In genomic region chr14:30272848-30273563, GRCh38 we compare ENCODE assay signal across 26 cellular contexts.
DNase-seq lines count a peak whose midpoint lies in the region; ATAC-seq, FAIRE-seq and TF ChIP-seq lines count a peak whose summit lies in the region.
"Had no signal": no experiment of that assay in that cellular context is flagged by ENCODE, and none has a peak within 500 bp of the region (broad histone marks: within the 10 kb centered on the region; RNA-seq: fewer than 3 reads in every experiment).

No MANE protein-coding gene starts in this region.

- TF ChIP-seq EP300 in HepG2 (IDR thresholded peaks at IDR 0.05; ENCODE audit: low read depth in 2 of 2, low read length in 2 of 2) (no peak), HepG2 (CRISPR knock-in tag; IDR thresholded peaks at IDR 0.05; ENCODE audit: borderline replicate concordance) (no peak)

- H3K36me3 ChIP-seq in HepG2 (replicated peaks in 1 of 2; ENCODE audit: control insufficient read depth in 1 of 2, insufficient read depth in 2 of 2, low read length in 2 of 2): no peaks in the 10 kb centered on the region
- H3K36me3 ChIP-seq in right lobe of liver: no peaks in the 10 kb centered on the region
- no peaks in the 10 kb centered on the region for H3K36me3 ChIP-seq in fibroblast of lung (ENCODE audit: control insufficient read depth, insufficient read depth, low read length)
- H3K36me3 ChIP-seq in testis (ENCODE audit: low read depth, missing control alignments): no peaks in the 10 kb centered on the region
- H3K36me3 ChIP-seq: HAP-1, neutrophil, vagina had no signal

- intact Hi-C loops in HepG2 (cut with micrococcal nuclease; ENCODE audit: unreplicated experiment) (no loop called here), right lobe of liver (cut with DNase I) (no loop called here), testis (cut with DNase I; ENCODE audit: low total_unique reads) (no loop called here)

- CTCF ChIA-PET in HepG2 (lab: Yijun Ruan, JAX; ENCODE audit: low intra/inter-chr PET ratio, low total read pairs): no interaction called here

- no peak for FAIRE-seq in HepG2 (lab: Jason Lieb, UNC)
- FAIRE-seq: astrocyte had no signal

- H3K27me3 ChIP-seq in HepG2 (ENCODE audit: control insufficient read depth in 1 of 2, insufficient read depth in 2 of 2, low read length in 2 of 2): peaks cover 0 to 4% of the 10 kb centered on the region in 2 experiments; a peak in 1 of 5 replicates
- H3K27me3 ChIP-seq in right lobe of liver: no peaks in the 10 kb centered on the region
- H3K27me3 ChIP-seq in fibroblast of lung (ENCODE audit: control insufficient read depth, insufficient read depth, low read length): no peaks in the 10 kb centered on the region
- no peaks in the 10 kb centered on the region for H3K27me3 ChIP-seq in testis
- H3K27me3 ChIP-seq: vagina had no signal

- H3K4me2 ChIP-seq in HepG2 (ENCODE audit: low read depth, low read length) (no peak overlapping the region), fibroblast of lung (ENCODE audit: extremely low read depth, insufficient read depth, low read length) (no peak overlapping the region)
- H3K4me2 ChIP-seq: KMS-11, smooth muscle cell had no signal

- POLR2A ChIA-PET in HepG2 (lab: Yijun Ruan, JAX): no interaction called here

- WGBS in HepG2 (ENCODE audit: low lambda C conversion rate): 22% methylated on average over 10 of the region's 10 CpGs
- WGBS in right lobe of liver (ENCODE audit: insufficient coverage, low coverage, low lambda C conversion rate, missing lambda C conversion rate): 66% methylated on average over 10 of the region's 10 CpGs
- WGBS in testis, 2 donors: 55 to 57% methylated on average over 10 of the region's 10 CpGs

- no peaks in the 10 kb centered on the region for H3K4me1 ChIP-seq in HepG2 (ENCODE audit: insufficient read depth, low read length)
- H3K4me1 ChIP-seq in right lobe of liver: peaks cover 0 to 4% (median 0%) of the 10 kb centered on the region in 4 donors
- H3K4me1 ChIP-seq in fibroblast of lung (ENCODE audit: control insufficient read depth, extremely low read depth, insufficient read depth, low read length): no peaks in the 10 kb centered on the region
- H3K4me1 ChIP-seq in testis: peaks cover 4% of the 10 kb centered on the region
- H3K4me1 ChIP-seq: HAP-1, psoas muscle, vagina had no signal

- H3K27ac ChIP-seq in HepG2 (ENCODE audit: extremely low read length, insufficient read depth, low read length): no peak overlapping the region
- no peak overlapping the region for H3K27ac ChIP-seq in right lobe of liver
- H3K27ac ChIP-seq in fibroblast of lung (ENCODE audit: insufficient read depth, low read length): no peak overlapping the region
- peak overlapping the region; percentile 28 to 45 for H3K27ac ChIP-seq in testis
- H3K27ac ChIP-seq: C4-2B, KMS-11, neutrophil, psoas muscle, SK-N-MC, vagina had no signal

- ATAC-seq in HepG2: no peak
- ATAC-seq in right lobe of liver: no peak
- no peak for ATAC-seq in GM19452 (IDR thresholded peaks at IDR 0.05; ENCODE audit: unreplicated experiment)
- no peak for ATAC-seq in GM18498 (IDR thresholded peaks at IDR 0.05; ENCODE audit: unreplicated experiment)
- ATAC-seq: psoas muscle; stimulated activated memory B cell treated with anti-CD40 and anti-IgM and Interleukin-4, amounts not matched to agents 10 μg/mL and 1 μg/mL and 100 μg/mL, for 72 hours had no signal

- DNase-seq in HepG2 (ENCODE audit: low spot score) (no peak), right lobe of liver (no peak), NCI-H69 (lab: John Stamatoyannopoulos, UW) (peak; percentile 98), fibroblast of lung (ENCODE audit: low read depth in 2 of 2) (no peak), testis (peak; percentile 33), NCI-H510A treated with DMSO at 0.1 percent for 48 hours (lab: John Stamatoyannopoulos, UW) (no peak)
- DNase-seq: ACHN; activated CD4-positive, alpha-beta T cell treated with anti-CD3 and anti-CD28 coated beads, Interleukin-2, amount 50 U/mL, for 4 hours; activated CD8-positive, alpha-beta memory T cell treated with anti-CD3 and anti-CD28 coated beads, Interleukin-2, amount 50 U/mL, for 48 hours; activated naive CD8-positive, alpha-beta T cell treated with anti-CD3 and anti-CD28 coated beads for 36 hours; effector CD4-positive, alpha-beta T cell; foreskin melanocyte; NCI-H2171; psoas muscle; T-helper 2 cell had no signal

- H3K79me2 ChIP-seq in HepG2 (ENCODE audit: insufficient read depth, low read length): no peaks in the 10 kb centered on the region
- H3K79me2 ChIP-seq in fibroblast of lung (ENCODE audit: control insufficient read depth, insufficient read depth, low read length): no peaks in the 10 kb centered on the region

- no peak for TF ChIP-seq RAD21 in HepG2 (CRISPR knock-in tag; IDR thresholded peaks at IDR 0.05)

- H2AFZ ChIP-seq in HepG2 (ENCODE audit: low read length) (no peak overlapping the region), fibroblast of lung (ENCODE audit: low read length) (peak overlapping the region; percentile 27)

- H3K9ac ChIP-seq in HepG2 (ENCODE audit: insufficient read depth, low read depth, low read length): no peak overlapping the region
- H3K9ac ChIP-seq in fibroblast of lung (ENCODE audit: insufficient read depth, low read length): no peak overlapping the region
- H3K9ac ChIP-seq: KMS-11 had no signal

- TF ChIP-seq CTCF in HepG2 (CRISPR knock-in tag; IDR thresholded peaks at IDR 0.05) (no peak), right lobe of liver (IDR thresholded peaks at IDR 0.05) (no peak), fibroblast of lung (conservative IDR thresholded peaks at IDR 0.05 in 1 of 2, IDR thresholded peaks at IDR 0.05 in 1 of 2; ENCODE audit: low read depth in 1 of 2, low read length in 2 of 2) (no peak), testis (IDR thresholded peaks at IDR 0.05) (no peak)

- TF ChIP-seq POLR2A in HepG2 (IDR thresholded peaks at IDR 0.05; ENCODE audit: insufficient read depth in 1 of 2, low read depth in 2 of 2, low read length in 2 of 2): no peak
- TF ChIP-seq POLR2A in right lobe of liver (IDR thresholded peaks at IDR 0.05): no peak
- no peak for TF ChIP-seq POLR2A in testis (IDR thresholded peaks at IDR 0.05)

- no peak overlapping the region for H3K4me3 ChIP-seq in HepG2 (replicated peaks in 1 of 3; ENCODE audit: insufficient read depth in 1 of 3, low read depth in 2 of 3, low read length in 3 of 3)
- H3K4me3 ChIP-seq in right lobe of liver: no peak overlapping the region
- no peak overlapping the region for H3K4me3 ChIP-seq in fibroblast of lung (replicated peaks in 1 of 4; ENCODE audit: control extremely low read depth in 1 of 4, insufficient read depth in 1 of 4, low read depth in 3 of 4, low read length in 4 of 4)
- no peak overlapping the region for H3K4me3 ChIP-seq in testis
- H3K4me3 ChIP-seq: HAP-1, psoas muscle, SK-N-MC, smooth muscle cell, vagina had no signal

- in situ Hi-C loops in HepG2 (cut with HindIII; ENCODE audit: extremely low pct_ligation_motif_present, low pct_unique_long_range_greater_than_20kb): loop anchor here (10.0 kb wide), 1 partner anchor 1518 kb away; no protein-coding TSS in a partner anchor

- H4K20me1 ChIP-seq in HepG2 (ENCODE audit: insufficient read depth, low read length): no peaks in the 10 kb centered on the region
- no peaks in the 10 kb centered on the region for H4K20me1 ChIP-seq in fibroblast of lung (ENCODE audit: control insufficient read depth, extremely low read depth, insufficient read depth, low read length)

- BruUV-seq in HepG2 (replicated peaks; lab: Mats Ljungman, UMichigan): no TSS peak

- no peaks in the 10 kb centered on the region for H3K9me3 ChIP-seq in HepG2 (ENCODE audit: low read length)
- H3K9me3 ChIP-seq in right lobe of liver: no peaks in the 10 kb centered on the region
- no peaks in the 10 kb centered on the region for H3K9me3 ChIP-seq in fibroblast of lung (ENCODE audit: control insufficient read depth, insufficient read depth, low read depth, low read length)
- no peaks in the 10 kb centered on the region for H3K9me3 ChIP-seq in testis
- H3K9me3 ChIP-seq: HAP-1, neutrophil, psoas muscle, vagina had no signal

TF ChIP-seq in HepG2, 621 proteins besides CTCF, POLR2A, EP300 and RAD21:
- TF ChIP-seq CREB1 (IDR thresholded peaks at IDR 0.05) (peak; percentile 46; the same call in 1 of the 2 replicates), CREB1 (CRISPR knock-in tag; IDR thresholded peaks at IDR 0.05) (no peak), GPN1 (CRISPR knock-in tag; IDR thresholded peaks at IDR 0.05; ENCODE audit: borderline replicate concordance) (no peak)

Comparison
In these comparisons a context has a peak if more than half of its experiments do, and no peak if none do; other contexts are left out.
1. DNase-seq: peak in NCI-H69 (single experiment) and testis (single experiment); none in HepG2 (single experiment), right lobe of liver (0 of 3), fibroblast of lung (0 of 2) and NCI-H510A treated with DMSO at 0.1 percent for 48 hours (single experiment).
2. H3K27ac ChIP-seq: peak in testis (2 of 2); none in HepG2 (single experiment), right lobe of liver (0 of 3) and fibroblast of lung (single experiment).